ENCODE assay signal across 16 cellular contexts in the genomic region with DNA sequence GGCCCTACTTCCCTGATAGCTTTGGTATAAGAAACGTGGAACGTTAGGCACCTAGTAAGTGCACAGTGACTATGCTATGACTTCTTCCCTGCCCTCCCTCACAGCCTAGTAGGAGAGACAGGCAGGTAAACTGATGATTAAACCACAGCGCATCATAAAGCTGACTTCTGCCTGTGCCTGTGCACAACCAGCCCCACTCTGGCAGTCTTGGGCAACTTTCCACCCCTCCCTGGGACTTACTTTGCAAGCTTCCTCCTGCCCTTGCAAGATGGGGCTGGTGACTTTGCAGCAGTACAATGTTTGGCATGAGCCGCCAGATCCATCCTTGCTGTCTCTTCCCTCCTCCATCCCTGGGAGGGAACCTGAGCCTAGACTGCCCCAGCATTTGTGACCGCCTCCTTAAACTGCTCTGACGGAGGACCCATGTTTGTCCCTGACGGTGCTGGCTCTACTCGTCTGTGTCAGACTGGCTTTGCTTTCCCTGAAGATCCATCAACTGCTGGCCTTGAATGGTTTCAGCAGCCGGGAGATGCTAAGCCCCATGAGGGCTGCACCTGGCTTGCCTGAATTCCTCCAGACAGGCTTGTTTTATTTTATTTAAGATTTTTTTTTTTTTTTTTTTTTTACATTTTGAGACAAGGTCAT. TPM values are rescaled to one million over a fixed set of nuclear protein-coding genes. Genes with fewer than 3 reads are reported as not detected.
"Had no signal": no experiment of that assay in that cellular context is flagged by ENCODE, and none has a peak within 500 bp of the region (broad histone marks: within the 10 kb centered on the region; RNA-seq: fewer than 3 reads in every experiment).

No MANE protein-coding gene starts in this region.

- H3K36me3 ChIP-seq: esophagus squamous epithelium, lower lobe of right lung, vagina had no signal

- H3K36me3 Mint-ChIP-seq: activated naive CD8-positive, alpha-beta T cell; WTC11 had no signal

- H3K4me3 Mint-ChIP-seq: activated CD4-positive, alpha-beta T cell treated with anti-CD3 and anti-CD28 coated beads for 36 hours; activated naive CD8-positive, alpha-beta T cell; activated T-helper 1 cell treated with anti-CD3 and anti-CD28 coated beads, Interleukin-12 subunit alpha, Interleukin-12 subunit beta, Interleukin-2, Interleukin-4 antibody, amounts not matched to agents 30 ng/mL and 10 ng/mL and 1 ng/mL, durations not matched to agents 14 hours and 24 hours and 36 hours; nephron; stimulated activated naive CD8-positive, alpha-beta T cell treated with anti-CD3 and anti-CD28 coated beads, Interleukin-15, Interleukin-2, amounts not matched to agents 100 ng/mL and 50 ng/mL, for 24 hours; T-helper 2 cell treated with Interferon-gamma antibody and Interleukin-4, amounts not matched to agents 5 μg/mL and 100 μg/mL, for 36 hours; WTC11 had no signal

- H3K9me3 Mint-ChIP-seq: activated T-helper 1 cell treated with anti-CD3 and anti-CD28 coated beads, Interleukin-12 subunit alpha, Interleukin-12 subunit beta, Interleukin-2, Interleukin-4 antibody, amounts not matched to agents 30 ng/mL and 10 ng/mL and 1 ng/mL, durations not matched to agents 14 hours and 24 hours and 36 hours; nephron; stimulated activated naive CD8-positive, alpha-beta T cell treated with anti-CD3 and anti-CD28 coated beads, Interleukin-15, Interleukin-2, amounts not matched to agents 100 ng/mL and 50 ng/mL, for 24 hours; T-helper 2 cell treated with Interferon-gamma antibody and Interleukin-4, amounts not matched to agents 5 μg/mL and 100 μg/mL, for 36 hours; WTC11 had no signal

- H3K4me1 Mint-ChIP-seq: activated CD4-positive, alpha-beta T cell treated with anti-CD3 and anti-CD28 coated beads for 36 hours; nephron had no signal

- H3K4me3 ChIP-seq: esophagus squamous epithelium, lower lobe of right lung, psoas muscle, skin epidermis, vagina had no signal

- DNase-seq: activated T-cell treated with anti-CD3 and anti-CD28 coated beads for 4 hours; effector CD4-positive, alpha-beta T cell; esophagus squamous epithelium; lower lobe of right lung; midbrain; psoas muscle had no signal

- H3K4me1 ChIP-seq: lower lobe of right lung, psoas muscle, vagina had no signal

- H3K27ac ChIP-seq: esophagus squamous epithelium, lower lobe of right lung, psoas muscle, skin epidermis, vagina had no signal

- H3K27ac Mint-ChIP-seq: activated CD4-positive, alpha-beta T cell treated with anti-CD3 and anti-CD28 coated beads for 36 hours; activated naive CD8-positive, alpha-beta T cell; activated T-helper 1 cell treated with anti-CD3 and anti-CD28 coated beads, Interleukin-12 subunit alpha, Interleukin-12 subunit beta, Interleukin-2, Interleukin-4 antibody, amounts not matched to agents 30 ng/mL and 10 ng/mL and 1 ng/mL, durations not matched to agents 14 hours and 24 hours and 36 hours; nephron; stimulated activated naive CD8-positive, alpha-beta T cell treated with anti-CD3 and anti-CD28 coated beads, Interleukin-15, Interleukin-2, amounts not matched to agents 100 ng/mL and 50 ng/mL, for 24 hours; T-helper 2 cell treated with Interferon-gamma antibody and Interleukin-4, amounts not matched to agents 5 μg/mL and 100 μg/mL, for 36 hours; WTC11 had no signal

- H3K27me3 ChIP-seq: esophagus squamous epithelium, vagina had no signal

- H3K27me3 Mint-ChIP-seq: activated CD4-positive, alpha-beta T cell treated with anti-CD3 and anti-CD28 coated beads for 36 hours; activated naive CD8-positive, alpha-beta T cell; stimulated activated naive CD8-positive, alpha-beta T cell treated with anti-CD3 and anti-CD28 coated beads, Interleukin-15, Interleukin-2, amounts not matched to agents 100 ng/mL and 50 ng/mL, for 24 hours had no signal

- H3K9me3 ChIP-seq: esophagus squamous epithelium, lower lobe of right lung, psoas muscle, vagina had no signal

RNA-seq across cellular contexts. Expression of gene EFCAB8, which starts 36.1 kb away (rescaled TPM):
- polyA plus RNA-seq: right cardiac atrium had no signal
